ENCODE assay signal across 21 cellular contexts in genomic region chr3:35680866-35681650, GRCh38. TPM values are rescaled to one million over a fixed set of nuclear protein-coding genes. Genes with fewer than 3 reads are reported as not detected.
"Had no signal": no experiment of that assay in that cellular context is flagged by ENCODE, and none has a peak within 500 bp of the region (broad histone marks: within the 10 kb centered on the region; RNA-seq: fewer than 3 reads in every experiment).

No MANE protein-coding gene starts in this region.

- ATAC-seq: activated CD4-positive, CD25-positive, alpha-beta regulatory T cell treated with anti-CD3 and anti-CD28 coated beads, Interleukin-2, amount 50 U/mL, for 24 hours; activated CD8-positive, alpha-beta memory T cell treated with anti-CD3 and anti-CD28 coated beads, Interleukin-2, amount 10 ng/mL, durations not matched to agents 7 days and 5 days; activated T-cell treated with anti-CD3 and anti-CD28 coated beads, Interleukin-2, amount 50 U/mL, for 4 hours; esophagus mucosa; left colon; naive thymus-derived CD4-positive, alpha-beta T cell; right cardiac atrium; upper lobe of right lung had no signal

- H3K4me1 ChIP-seq: spleen, testis, upper lobe of right lung had no signal

- H3K27me3 ChIP-seq: brain microvascular endothelial cell, neutrophil, spleen, testis had no signal

- H3K9me3 Mint-ChIP-seq: activated T-cell treated with anti-CD3 and anti-CD28 coated beads, Interleukin-2, amount 50 U/mL, for 4 hours; stimulated activated naive CD8-positive, alpha-beta T cell treated with anti-CD3 and anti-CD28 coated beads, Interleukin-15, Interleukin-2, amounts not matched to agents 100 ng/mL and 50 ng/mL, for 24 hours; T-helper 2 cell treated with Interferon-gamma antibody and Interleukin-4, amounts not matched to agents 5 μg/mL and 100 μg/mL, for 36 hours had no signal

- H3K36me3 ChIP-seq: brain microvascular endothelial cell, neutrophil, spleen, upper lobe of right lung had no signal

- H3K9me3 ChIP-seq: neutrophil, spleen, testis, upper lobe of right lung had no signal

- H3K36me3 Mint-ChIP-seq: activated CD8-positive, alpha-beta memory T cell treated with anti-CD3 and anti-CD28 coated beads, Interleukin-2, amount 10 ng/mL, durations not matched to agents 7 days and 5 days; activated naive CD8-positive, alpha-beta T cell; naive thymus-derived CD4-positive, alpha-beta T cell had no signal

- H3K4me3 Mint-ChIP-seq: activated CD8-positive, alpha-beta memory T cell treated with anti-CD3 and anti-CD28 coated beads, Interleukin-2, amount 10 ng/mL, durations not matched to agents 7 days and 5 days; activated naive CD8-positive, alpha-beta T cell; activated T-cell treated with anti-CD3 and anti-CD28 coated beads, Interleukin-2, amount 50 U/mL, for 4 hours; naive thymus-derived CD4-positive, alpha-beta T cell; stimulated activated naive CD8-positive, alpha-beta T cell treated with anti-CD3 and anti-CD28 coated beads, Interleukin-15, Interleukin-2, amounts not matched to agents 100 ng/mL and 50 ng/mL, for 24 hours; T-helper 2 cell treated with Interferon-gamma antibody and Interleukin-4, amounts not matched to agents 5 μg/mL and 100 μg/mL, for 36 hours had no signal

- H3K4me3 ChIP-seq: lung, spleen, testis, upper lobe of right lung had no signal

- DNase-seq: activated CD4-positive, alpha-beta T cell treated with anti-CD3 and anti-CD28 coated beads, Interleukin-2, amount 50 U/mL, for 48 hours; activated CD8-positive, alpha-beta memory T cell treated with anti-CD3 and anti-CD28 coated beads, Interleukin-2, amount 10 ng/mL, durations not matched to agents 7 days and 5 days; activated effector memory CD4-positive, alpha-beta T cell treated with anti-CD3 and anti-CD28 coated beads, Interleukin-2, amount 50 U/mL, for 16 hours; activated T-cell treated with anti-CD3 and anti-CD28 coated beads, Interleukin-2, amount 50 U/mL, for 4 hours; amygdala; brain microvascular endothelial cell; left colon; midbrain; naive thymus-derived CD4-positive, alpha-beta T cell; right cardiac atrium; spleen; stimulated activated CD4-positive, alpha-beta T cell treated with anti-CD3 and anti-CD28 coated beads, Interleukin-1b, Interleukin-23, amount 100 ng/mL, for 48 hours; testis; upper lobe of right lung had no signal

- H3K27ac ChIP-seq: brain microvascular endothelial cell, neutrophil, spleen, testis, upper lobe of right lung had no signal

- H3K27ac Mint-ChIP-seq: activated CD8-positive, alpha-beta memory T cell treated with anti-CD3 and anti-CD28 coated beads, Interleukin-2, amount 10 ng/mL, durations not matched to agents 7 days and 5 days; activated naive CD8-positive, alpha-beta T cell; naive thymus-derived CD4-positive, alpha-beta T cell; stimulated activated naive CD8-positive, alpha-beta T cell treated with anti-CD3 and anti-CD28 coated beads, Interleukin-15, Interleukin-2, amounts not matched to agents 100 ng/mL and 50 ng/mL, for 24 hours; T-helper 2 cell treated with Interferon-gamma antibody and Interleukin-4, amounts not matched to agents 5 μg/mL and 100 μg/mL, for 36 hours had no signal

- H3K4me1 Mint-ChIP-seq: activated CD8-positive, alpha-beta memory T cell treated with anti-CD3 and anti-CD28 coated beads, Interleukin-2, amount 10 ng/mL, durations not matched to agents 7 days and 5 days; naive thymus-derived CD4-positive, alpha-beta T cell had no signal

- H3K27me3 Mint-ChIP-seq: activated CD8-positive, alpha-beta memory T cell treated with anti-CD3 and anti-CD28 coated beads, Interleukin-2, amount 10 ng/mL, durations not matched to agents 7 days and 5 days; activated naive CD8-positive, alpha-beta T cell; stimulated activated naive CD8-positive, alpha-beta T cell treated with anti-CD3 and anti-CD28 coated beads, Interleukin-15, Interleukin-2, amounts not matched to agents 100 ng/mL and 50 ng/mL, for 24 hours had no signal

RNA-seq across cellular contexts. Expression of gene ARPP21, which starts 41.7 kb away (rescaled TPM):
- total RNA-seq: activated CD8-positive, alpha-beta memory T cell treated with anti-CD3 and anti-CD28 coated beads, Interleukin-2, amount 10 ng/mL, durations not matched to agents 7 days and 5 days; activated T-cell treated with anti-CD3 and anti-CD28 coated beads, Interleukin-2, amount 50 U/mL, for 4 hours; esophagus mucosa; naive thymus-derived CD4-positive, alpha-beta T cell; upper lobe of right lung had no signal
